Comparison of ENCODE assay signal across 9 cellular contexts in the genomic region with DNA sequence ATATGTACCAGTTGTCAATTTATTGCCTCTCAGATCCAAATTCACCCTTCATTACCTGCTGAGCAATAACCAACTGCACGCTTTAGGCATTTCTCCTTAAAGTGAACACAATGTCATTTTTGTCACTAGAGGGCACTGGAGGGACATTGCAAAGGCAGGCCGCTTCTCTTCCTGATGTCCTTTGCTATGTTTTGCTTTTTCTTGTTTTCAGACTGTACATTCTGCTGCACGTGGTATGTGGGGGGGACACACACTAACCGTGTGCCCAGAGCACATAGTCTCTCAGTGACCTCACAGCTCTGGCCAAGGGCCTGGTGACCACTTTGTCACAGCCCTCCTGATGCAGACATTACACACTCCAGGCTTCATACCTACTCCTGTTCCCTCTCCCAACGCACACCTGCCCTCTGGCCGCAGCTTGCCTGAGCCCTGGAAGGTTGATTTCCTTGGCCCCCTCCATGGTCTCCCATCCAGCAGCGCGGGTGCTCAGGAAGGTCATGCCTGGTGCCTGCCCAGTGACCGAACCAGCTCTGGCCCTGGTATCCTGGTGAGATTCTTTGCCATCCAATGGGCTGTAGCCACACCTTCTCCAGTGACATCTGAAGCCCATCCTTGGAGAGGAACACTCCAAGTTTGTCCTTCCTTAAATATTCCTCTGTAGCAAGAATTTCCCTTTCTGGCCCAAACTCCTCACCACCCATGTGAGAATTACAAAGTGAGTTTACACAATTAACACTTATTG. TPM values are rescaled to one million over a fixed set of nuclear protein-coding genes. Genes with fewer than 3 reads are reported as not detected.
DNase-seq lines count a peak whose midpoint lies in the region; ATAC-seq and TF ChIP-seq lines count a peak whose summit lies in the region.
"Had no signal": no experiment of that assay in that cellular context is flagged by ENCODE, and none has a peak within 500 bp of the region (broad histone marks: within the 10 kb centered on the region; RNA-seq: fewer than 3 reads in every experiment).

No MANE protein-coding gene starts in this region.

- TF ChIP-seq CTCF in spleen (IDR thresholded peaks at IDR 0.05 in 8 of 11, conservative IDR thresholded peaks at IDR 0.05 in 3 of 11): peak in 2 of 11 experiments; percentile 19 to 22

- H3K27ac ChIP-seq in spleen: no peak overlapping the region
- H3K27ac ChIP-seq: BLaER1 had no signal

- no peak for TF ChIP-seq POLR2A in spleen (IDR thresholded peaks at IDR 0.05)

- H3K4me3 ChIP-seq in adipocyte (ENCODE audit: low read length): no peak overlapping the region
- no peak overlapping the region for H3K4me3 ChIP-seq in spleen
- H3K4me3 ChIP-seq: BLaER1 had no signal

- H3K27me3 ChIP-seq in adipocyte (replicated peaks; ENCODE audit: control insufficient read depth, insufficient read depth, low read length): peaks cover 27% of the 10 kb centered on the region
- H3K27me3 ChIP-seq in spleen (replicated peaks in 1 of 7): peaks cover 0 to 28% (median 0%) of the 10 kb centered on the region in 7 donors
- H3K27me3 ChIP-seq: BLaER1 had no signal

- ATAC-seq in left colon: peak; percentile 53
- no peak for ATAC-seq in GM18519 (IDR thresholded peaks at IDR 0.05; ENCODE audit: low FRiP score, unreplicated experiment)

- H3K9ac ChIP-seq in adipocyte (ENCODE audit: low read length): no peak overlapping the region
- H3K9ac ChIP-seq: BLaER1 had no signal

- WGBS in spleen, 5 donors: 68 to 79% (median 71%) methylated on average over 9 of the region's 9 CpGs

- H3K36me3 ChIP-seq in adipocyte (ENCODE audit: control insufficient read depth, insufficient read depth, low read length, severe bottlenecking): no peaks in the 10 kb centered on the region
- no peaks in the 10 kb centered on the region for H3K36me3 ChIP-seq in spleen
- H3K36me3 ChIP-seq: BLaER1 had no signal

- intact Hi-C loops in left colon (cut with DNase I, micrococcal nuclease) (loop anchor here (5.0 to 10.0 kb wide), 2 partner anchors 123 to 125 kb away; no protein-coding TSS in a partner anchor), spleen (cut with DNase I; ENCODE audit: low total_unique reads) (no loop called here)

- peak; percentile 20 for DNase-seq in NCI-H2029 (lab: John Stamatoyannopoulos, UW)
- DNase-seq in NCI-H2029 treated with DMSO at 0.1 percent for 48 hours (lab: John Stamatoyannopoulos, UW): no peak
- peak; percentile 60 for DNase-seq in NCI-H1694 treated with DMSO at 0.1 percent for 48 hours (lab: John Stamatoyannopoulos, UW)
- peak; percentile 77 for DNase-seq in adipocyte (ENCODE audit: low read depth)
- DNase-seq in left colon: no peak
- DNase-seq in spleen: no peak
- no peak for DNase-seq in T1000 (lab: John Stamatoyannopoulos, UW)

- H3K9me3 ChIP-seq in adipocyte (ENCODE audit: control insufficient read depth, low read length) (peaks cover 9% of the 10 kb centered on the region), spleen (peaks cover 0 to 9% (median 3%) of the 10 kb centered on the region in 8 donors)
- H3K9me3 ChIP-seq: BLaER1 had no signal

- peaks cover 3% of the 10 kb centered on the region for H3K4me1 ChIP-seq in adipocyte (ENCODE audit: control insufficient read depth, insufficient read depth, low read length)
- peaks cover 0 to 4% (median 0%) of the 10 kb centered on the region in 6 donors for H3K4me1 ChIP-seq in spleen
- H3K4me1 ChIP-seq: BLaER1 had no signal

RNA-seq across cellular contexts. Expression of a gene that starts 39.9 kb away (rescaled TPM):
- under 1 TPM; 0.20 to 0.31 TPM for total RNA-seq in left colon
- total RNA-seq in spleen: not detected
- under 1 TPM in 1 of 3 donors, not detected in 2; 0.05 TPM for polyA plus RNA-seq in spleen

Comparison
In these comparisons a context has a peak if more than half of its experiments do, and no peak if none do; other contexts are left out.
1. DNase-seq: peak in NCI-H2029 (single experiment), NCI-H1694 treated with DMSO at 0.1 percent for 48 hours (single experiment) and adipocyte (single experiment); none in NCI-H2029 treated with DMSO at 0.1 percent for 48 hours (single experiment), left colon (0 of 2), spleen (single experiment) and T1000 (single experiment).